In the genomic region with DNA sequence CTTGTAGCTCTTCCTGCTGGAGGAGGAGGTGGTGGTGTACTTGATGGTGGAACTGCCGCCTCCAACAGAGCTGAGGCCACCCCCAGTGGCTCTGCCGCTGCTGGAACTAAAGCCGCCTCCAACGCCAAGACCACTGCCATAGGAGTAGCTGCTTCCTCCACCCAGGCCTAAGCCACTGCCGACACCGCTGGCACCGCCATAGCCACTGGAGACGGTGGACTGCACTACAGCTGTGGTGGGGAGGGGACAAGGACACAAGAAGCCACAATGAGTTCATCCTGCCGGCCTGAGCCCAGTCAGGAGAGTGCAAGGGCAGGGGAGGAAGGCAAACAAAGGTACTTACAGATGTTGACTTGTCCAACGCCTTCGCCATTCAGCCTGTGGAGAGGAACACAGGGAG, we compare ENCODE assay signal across 15 cellular contexts. TPM values are rescaled to one million over a fixed set of nuclear protein-coding genes. Genes with fewer than 3 reads are reported as not detected.
"Had no signal": no experiment of that assay in that cellular context is flagged by ENCODE, and none has a peak within 500 bp of the region (broad histone marks: within the 10 kb centered on the region; RNA-seq: fewer than 3 reads in every experiment).

No MANE protein-coding gene starts in this region.

RNA-seq across cellular contexts. Expression of a gene that starts 4.8 kb away (rescaled TPM):
- total RNA-seq: activated B cell treated with CpG ODN at 0.5 μM for 24 hours; activated CD4-positive, alpha-beta memory T cell treated with anti-CD3 and anti-CD28 coated beads for 36 hours; activated CD4-positive, alpha-beta memory T cell treated with anti-CD3 and anti-CD28 coated beads, Interleukin-2, amount 10 ng/mL, durations not matched to agents 7 days and 5 days; activated CD4-positive, alpha-beta T cell treated with anti-CD3 and anti-CD28 coated beads for 36 hours; activated CD4-positive, alpha-beta T cell treated with anti-CD3 and anti-CD28 coated beads, Interleukin-2, amount 10 ng/mL, durations not matched to agents 24 days and 14 days; activated CD4-positive, alpha-beta T cell treated with anti-CD3 and anti-CD28 coated beads, Interleukin-2, amount 10 ng/mL, durations not matched to agents 7 days and 5 days; activated CD8-positive, alpha-beta memory T cell treated with anti-CD3 and anti-CD28 coated beads for 36 hours; activated CD8-positive, alpha-beta memory T cell treated with anti-CD3 and anti-CD28 coated beads, Interleukin-2, amount 10 ng/mL, durations not matched to agents 7 days and 5 days; activated CD8-positive, alpha-beta T cell treated with anti-CD3 and anti-CD28 coated beads for 36 hours; activated CD8-positive, alpha-beta T cell treated with anti-CD3 and anti-CD28 coated beads, Interleukin-2, amount 10 ng/mL, durations not matched to agents 7 days and 5 days; T-cell; T-helper 1 cell treated with Interleukin-12 subunit alpha and Interleukin-12 subunit beta and Interleukin-4 antibody, amounts not matched to agents 30 ng/mL and 1 ng/mL, for 36 hours; T-helper 17 cell; T-helper 2 cell treated with Interferon-gamma antibody and Interleukin-4, amounts not matched to agents 100 ng/mL and 5 ng/mL, for 36 hours; WTC11 had no signal

RNA-seq across cellular contexts. Expression of a gene that starts 13.0 kb away (rescaled TPM):
- total RNA-seq: activated B cell treated with CpG ODN at 0.5 μM for 24 hours; activated CD4-positive, alpha-beta memory T cell treated with anti-CD3 and anti-CD28 coated beads for 36 hours; activated CD4-positive, alpha-beta memory T cell treated with anti-CD3 and anti-CD28 coated beads, Interleukin-2, amount 10 ng/mL, durations not matched to agents 7 days and 5 days; activated CD4-positive, alpha-beta T cell treated with anti-CD3 and anti-CD28 coated beads for 36 hours; activated CD4-positive, alpha-beta T cell treated with anti-CD3 and anti-CD28 coated beads, Interleukin-2, amount 10 ng/mL, durations not matched to agents 24 days and 14 days; activated CD4-positive, alpha-beta T cell treated with anti-CD3 and anti-CD28 coated beads, Interleukin-2, amount 10 ng/mL, durations not matched to agents 7 days and 5 days; activated CD8-positive, alpha-beta memory T cell treated with anti-CD3 and anti-CD28 coated beads for 36 hours; activated CD8-positive, alpha-beta memory T cell treated with anti-CD3 and anti-CD28 coated beads, Interleukin-2, amount 10 ng/mL, durations not matched to agents 7 days and 5 days; activated CD8-positive, alpha-beta T cell treated with anti-CD3 and anti-CD28 coated beads for 36 hours; activated CD8-positive, alpha-beta T cell treated with anti-CD3 and anti-CD28 coated beads, Interleukin-2, amount 10 ng/mL, durations not matched to agents 7 days and 5 days; T-cell; T-helper 1 cell treated with Interleukin-12 subunit alpha and Interleukin-12 subunit beta and Interleukin-4 antibody, amounts not matched to agents 30 ng/mL and 1 ng/mL, for 36 hours; T-helper 17 cell; T-helper 2 cell treated with Interferon-gamma antibody and Interleukin-4, amounts not matched to agents 100 ng/mL and 5 ng/mL, for 36 hours; WTC11 had no signal

RNA-seq across cellular contexts. Expression of a gene that starts 26.4 kb away (rescaled TPM):
- total RNA-seq: activated B cell treated with CpG ODN at 0.5 μM for 24 hours; activated CD4-positive, alpha-beta memory T cell treated with anti-CD3 and anti-CD28 coated beads for 36 hours; activated CD4-positive, alpha-beta memory T cell treated with anti-CD3 and anti-CD28 coated beads, Interleukin-2, amount 10 ng/mL, durations not matched to agents 7 days and 5 days; activated CD4-positive, alpha-beta T cell treated with anti-CD3 and anti-CD28 coated beads for 36 hours; activated CD4-positive, alpha-beta T cell treated with anti-CD3 and anti-CD28 coated beads, Interleukin-2, amount 10 ng/mL, durations not matched to agents 24 days and 14 days; activated CD4-positive, alpha-beta T cell treated with anti-CD3 and anti-CD28 coated beads, Interleukin-2, amount 10 ng/mL, durations not matched to agents 7 days and 5 days; activated CD8-positive, alpha-beta memory T cell treated with anti-CD3 and anti-CD28 coated beads for 36 hours; activated CD8-positive, alpha-beta memory T cell treated with anti-CD3 and anti-CD28 coated beads, Interleukin-2, amount 10 ng/mL, durations not matched to agents 7 days and 5 days; activated CD8-positive, alpha-beta T cell treated with anti-CD3 and anti-CD28 coated beads for 36 hours; activated CD8-positive, alpha-beta T cell treated with anti-CD3 and anti-CD28 coated beads, Interleukin-2, amount 10 ng/mL, durations not matched to agents 7 days and 5 days; T-cell; T-helper 1 cell treated with Interleukin-12 subunit alpha and Interleukin-12 subunit beta and Interleukin-4 antibody, amounts not matched to agents 30 ng/mL and 1 ng/mL, for 36 hours; T-helper 17 cell; T-helper 2 cell treated with Interferon-gamma antibody and Interleukin-4, amounts not matched to agents 100 ng/mL and 5 ng/mL, for 36 hours; WTC11 had no signal

RNA-seq across cellular contexts. Expression of a gene that starts 41.1 kb away (rescaled TPM):
- total RNA-seq: activated B cell treated with CpG ODN at 0.5 μM for 24 hours; activated CD4-positive, alpha-beta memory T cell treated with anti-CD3 and anti-CD28 coated beads for 36 hours; activated CD4-positive, alpha-beta memory T cell treated with anti-CD3 and anti-CD28 coated beads, Interleukin-2, amount 10 ng/mL, durations not matched to agents 7 days and 5 days; activated CD4-positive, alpha-beta T cell treated with anti-CD3 and anti-CD28 coated beads for 36 hours; activated CD4-positive, alpha-beta T cell treated with anti-CD3 and anti-CD28 coated beads, Interleukin-2, amount 10 ng/mL, durations not matched to agents 24 days and 14 days; activated CD4-positive, alpha-beta T cell treated with anti-CD3 and anti-CD28 coated beads, Interleukin-2, amount 10 ng/mL, durations not matched to agents 7 days and 5 days; activated CD8-positive, alpha-beta memory T cell treated with anti-CD3 and anti-CD28 coated beads for 36 hours; activated CD8-positive, alpha-beta memory T cell treated with anti-CD3 and anti-CD28 coated beads, Interleukin-2, amount 10 ng/mL, durations not matched to agents 7 days and 5 days; activated CD8-positive, alpha-beta T cell treated with anti-CD3 and anti-CD28 coated beads for 36 hours; activated CD8-positive, alpha-beta T cell treated with anti-CD3 and anti-CD28 coated beads, Interleukin-2, amount 10 ng/mL, durations not matched to agents 7 days and 5 days; T-cell; T-helper 1 cell treated with Interleukin-12 subunit alpha and Interleukin-12 subunit beta and Interleukin-4 antibody, amounts not matched to agents 30 ng/mL and 1 ng/mL, for 36 hours; T-helper 17 cell; T-helper 2 cell treated with Interferon-gamma antibody and Interleukin-4, amounts not matched to agents 100 ng/mL and 5 ng/mL, for 36 hours; WTC11 had no signal

RNA-seq across cellular contexts. Expression of a gene that starts 45.9 kb away (rescaled TPM):
- total RNA-seq: activated B cell treated with CpG ODN at 0.5 μM for 24 hours; activated CD4-positive, alpha-beta memory T cell treated with anti-CD3 and anti-CD28 coated beads for 36 hours; activated CD4-positive, alpha-beta memory T cell treated with anti-CD3 and anti-CD28 coated beads, Interleukin-2, amount 10 ng/mL, durations not matched to agents 7 days and 5 days; activated CD4-positive, alpha-beta T cell treated with anti-CD3 and anti-CD28 coated beads for 36 hours; activated CD4-positive, alpha-beta T cell treated with anti-CD3 and anti-CD28 coated beads, Interleukin-2, amount 10 ng/mL, durations not matched to agents 24 days and 14 days; activated CD4-positive, alpha-beta T cell treated with anti-CD3 and anti-CD28 coated beads, Interleukin-2, amount 10 ng/mL, durations not matched to agents 7 days and 5 days; activated CD8-positive, alpha-beta memory T cell treated with anti-CD3 and anti-CD28 coated beads for 36 hours; activated CD8-positive, alpha-beta memory T cell treated with anti-CD3 and anti-CD28 coated beads, Interleukin-2, amount 10 ng/mL, durations not matched to agents 7 days and 5 days; activated CD8-positive, alpha-beta T cell treated with anti-CD3 and anti-CD28 coated beads for 36 hours; activated CD8-positive, alpha-beta T cell treated with anti-CD3 and anti-CD28 coated beads, Interleukin-2, amount 10 ng/mL, durations not matched to agents 7 days and 5 days; T-cell; T-helper 1 cell treated with Interleukin-12 subunit alpha and Interleukin-12 subunit beta and Interleukin-4 antibody, amounts not matched to agents 30 ng/mL and 1 ng/mL, for 36 hours; T-helper 17 cell; T-helper 2 cell treated with Interferon-gamma antibody and Interleukin-4, amounts not matched to agents 100 ng/mL and 5 ng/mL, for 36 hours; WTC11 had no signal
